ENCODE assay signal across 24 cellular contexts in the genomic region with DNA sequence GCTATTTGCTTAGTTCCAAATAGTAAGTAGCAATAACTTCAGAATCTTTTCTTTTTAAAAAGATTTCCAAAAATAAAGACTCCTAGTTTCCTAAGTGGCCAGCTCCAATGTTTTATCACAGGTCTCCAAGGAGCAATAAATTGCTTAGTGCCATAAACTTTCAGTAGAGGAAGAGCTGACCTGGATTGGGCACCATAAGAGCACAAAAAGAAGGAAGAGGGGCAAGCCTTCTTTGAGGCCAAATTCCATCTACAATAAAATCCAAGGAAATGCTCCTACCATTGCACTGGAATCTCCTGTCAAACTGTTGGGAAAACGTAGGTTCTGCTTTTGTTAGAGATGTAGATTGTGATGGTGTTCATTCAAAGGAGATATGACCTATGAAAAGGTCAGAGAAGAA.
DNase-seq lines count a peak whose midpoint lies in the region; ATAC-seq, FAIRE-seq and TF ChIP-seq lines count a peak whose summit lies in the region.
"Had no signal": no experiment of that assay in that cellular context is flagged by ENCODE, and none has a peak within 500 bp of the region (broad histone marks: within the 10 kb centered on the region; RNA-seq: fewer than 3 reads in every experiment).

No MANE protein-coding gene starts in this region.

- H3K27ac ChIP-seq in left ventricle myocardium inferior (replicated peaks) (peak overlapping the region; percentile 10), small intestine (ENCODE audit: low read depth in 1 of 2, low read length in 1 of 2) (no peak overlapping the region)
- H3K27ac ChIP-seq: 22Rv1; A549; BLaER1 treated with 17β-estradiol and CSF1 and Interleukin-3, amounts not matched to agents 10 nM and 100 nM; C4-2B had no signal

- WGBS in small intestine, 3 donors: 10 to 42% (median 19%) methylated on average over 1 of the region's 1 CpG

- no peak for TF ChIP-seq CTCF in left ventricle myocardium inferior (IDR thresholded peaks at IDR 0.05; ENCODE audit: borderline replicate concordance)
- no peak for TF ChIP-seq CTCF in mucosa of descending colon (IDR thresholded peaks at IDR 0.05)

- intact Hi-C loops in left ventricle myocardium inferior (cut with micrococcal nuclease): no loop called here
- intact Hi-C loops in left ventricle myocardium superior (cut with micrococcal nuclease): no loop called here
- intact Hi-C loops in mucosa of descending colon (cut with DNase I, micrococcal nuclease): no loop called here

- DNase-seq in left ventricle myocardium inferior (no peak), left ventricle myocardium superior (no peak), mucosa of descending colon (no peak), small intestine (peak; percentile 35), DMS79 (lab: John Stamatoyannopoulos, UW) (no peak)
- no peak for DNase-seq in activated CD8-positive, alpha-beta memory T cell treated with anti-CD3 and anti-CD28 coated beads, Interleukin-2, amount 50 U/mL, for 48 hours
- DNase-seq in stimulated activated CD4-positive, alpha-beta T cell treated with anti-CD3 and anti-CD28 coated beads, Interleukin-4, amount 100 ng/mL, for 4 hours: no peak
- DNase-seq: AML-193; Caco-2; Calu3; CD4-positive, alpha-beta T cell; CD8-positive, alpha-beta T cell; DND-41; EL; GDM1 had no signal

- H3K4me1 ChIP-seq in left ventricle myocardium inferior: peaks cover 15% of the 10 kb centered on the region
- peaks cover 9% of the 10 kb centered on the region for H3K4me1 ChIP-seq in mucosa of descending colon (ENCODE audit: low read depth)
- no peaks in the 10 kb centered on the region for H3K4me1 ChIP-seq in small intestine (ENCODE audit: control insufficient read depth in 2 of 2, insufficient read depth in 1 of 2, low read depth in 1 of 2, low read length in 1 of 2)
- H3K4me1 ChIP-seq: A549; BLaER1 treated with 17β-estradiol and CSF1 and Interleukin-3, amounts not matched to agents 10 nM and 100 nM; Caco-2 had no signal

- FAIRE-seq in small intestine (lab: Jason Lieb, UNC): no peak
- FAIRE-seq: A549, D721Med, GM12878, GM12892, GM18507, GM19239 had no signal

- H3K9me3 ChIP-seq in left ventricle myocardium inferior (replicated peaks) (no peaks in the 10 kb centered on the region), mucosa of descending colon (no peaks in the 10 kb centered on the region), small intestine (ENCODE audit: control insufficient read depth, low read depth) (no peaks in the 10 kb centered on the region)
- H3K9me3 ChIP-seq: A549; BLaER1 treated with 17β-estradiol and CSF1 and Interleukin-3, amounts not matched to agents 10 nM and 100 nM; Caco-2 had no signal

- ATAC-seq in left ventricle myocardium superior (no peak), mucosa of descending colon (peak; percentile 84)
- ATAC-seq: A549; CD8-positive, alpha-beta T cell; GM12878 had no signal

- H3K36me3 ChIP-seq in left ventricle myocardium inferior: peaks cover 39% of the 10 kb centered on the region
- H3K36me3 ChIP-seq in mucosa of descending colon (ENCODE audit: low read depth): no peaks in the 10 kb centered on the region
- no peaks in the 10 kb centered on the region for H3K36me3 ChIP-seq in small intestine (ENCODE audit: control insufficient read depth in 2 of 2, insufficient read depth in 2 of 2, low read length in 2 of 2)
- H3K36me3 ChIP-seq: BLaER1 treated with 17β-estradiol and CSF1 and Interleukin-3, amounts not matched to agents 10 nM and 100 nM had no signal

- H3K27me3 ChIP-seq in left ventricle myocardium inferior (ENCODE audit: low read depth): no peaks in the 10 kb centered on the region
- no peaks in the 10 kb centered on the region for H3K27me3 ChIP-seq in small intestine (ENCODE audit: control insufficient read depth in 2 of 2, insufficient read depth in 2 of 2, low read length in 2 of 2)
- H3K27me3 ChIP-seq: BLaER1 treated with 17β-estradiol and CSF1 and Interleukin-3, amounts not matched to agents 10 nM and 100 nM had no signal

- H3K4me3 ChIP-seq in left ventricle myocardium inferior: no peak overlapping the region
- no peak overlapping the region for H3K4me3 ChIP-seq in mucosa of descending colon
- H3K4me3 ChIP-seq in small intestine (ENCODE audit: low read depth in 1 of 2, low read length in 2 of 2): no peak overlapping the region
- H3K4me3 ChIP-seq: A549; BLaER1 treated with 17β-estradiol and CSF1 and Interleukin-3, amounts not matched to agents 10 nM and 100 nM; GM12878 had no signal
